In the genomic region with DNA sequence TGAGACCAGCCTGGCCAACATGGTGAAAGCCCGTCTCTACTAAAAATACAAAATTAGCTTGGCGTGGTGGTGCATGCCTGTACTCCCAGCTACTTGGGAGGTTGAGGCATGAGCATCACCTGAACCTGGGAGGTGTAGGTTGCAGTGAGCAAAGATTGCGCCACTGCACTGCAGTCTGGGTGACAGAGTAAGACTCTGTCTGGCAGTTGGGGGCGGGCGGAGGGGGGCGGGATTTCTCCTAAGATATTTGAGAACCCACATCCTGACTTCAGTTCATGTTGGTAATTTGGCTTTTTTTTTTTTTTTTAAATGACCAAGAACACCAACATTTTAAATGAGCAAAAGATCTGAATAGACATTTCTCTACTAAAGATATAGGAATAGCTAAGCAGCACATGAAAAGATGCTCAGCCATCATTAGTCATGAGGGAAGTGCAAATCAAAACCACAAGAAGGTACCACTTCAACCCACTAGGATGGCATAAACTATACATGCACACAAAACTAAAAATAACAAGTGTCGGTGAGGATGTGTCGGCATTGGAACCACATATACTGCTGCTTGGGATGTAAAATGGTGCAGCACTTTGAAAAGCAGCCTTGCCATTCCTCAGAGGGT, we compare ENCODE assay signal across 10 cellular contexts.
DNase-seq lines count a peak whose midpoint lies in the region; ATAC-seq, FAIRE-seq and TF ChIP-seq lines count a peak whose summit lies in the region.
"Had no signal": no experiment of that assay in that cellular context is flagged by ENCODE, and none has a peak within 500 bp of the region (broad histone marks: within the 10 kb centered on the region; RNA-seq: fewer than 3 reads in every experiment).

No MANE protein-coding gene starts in this region.

- 73% methylated on average over 8 of the region's 8 CpGs for WGBS in GM12878 (ENCODE audit: insufficient coverage, insufficient replicate concordance, low lambda C conversion rate, missing lambda C conversion rate)

- no peaks in the 10 kb centered on the region for H3K27me3 ChIP-seq in GM12878 (replicated peaks in 1 of 2; ENCODE audit: control insufficient read depth in 2 of 2, insufficient read depth in 2 of 2, low read length in 1 of 2)
- H3K27me3 ChIP-seq: SJSA1 had no signal

- no peak for TF ChIP-seq EP300 in GM12878 (IDR thresholded peaks at IDR 0.05; ENCODE audit: borderline replicate concordance in 1 of 2, control insufficient read depth in 1 of 2, low read depth in 2 of 2, low read length in 2 of 2)

- CTCF ChIA-PET in HEK293 (lab: Yijun Ruan, JAX): interaction anchor here (0.6 kb wide), 1 partner anchor 1766 kb away, joined by 4 read pairs; no protein-coding TSS in a partner anchor
- CTCF ChIA-PET in GM12878 (lab: Yijun Ruan, JAX): interaction anchor here (0.9 to 3.8 kb wide), 3 partner anchors 36 to 212 kb away, joined by 3 to 16 read pairs (median 4); no protein-coding TSS in a partner anchor

- SMC1A ChIA-PET in GM12878 (lab: Charles Lee; ENCODE audit: uncharacterized antibody, unreplicated experiment): interaction anchor here (1.2 to 6.5 kb wide), 4 partner anchors 15 to 171 kb away, joined by 4 to 48 read pairs (median 10); no protein-coding TSS in a partner anchor

- no peak overlapping the region for H3K27ac ChIP-seq in HEK293 (ENCODE audit: extremely low read depth, low read depth, low read length)
- H3K27ac ChIP-seq in GM12878 (ENCODE audit: control insufficient read depth, insufficient read depth): no peak overlapping the region
- H3K27ac ChIP-seq: SJSA1 had no signal

- H3K4me1 ChIP-seq in HEK293 (ENCODE audit: control insufficient read depth, insufficient read depth, low read length) (peaks cover 3% of the 10 kb centered on the region; the same call in 1 of the 2 replicates), GM12878 (ENCODE audit: control insufficient read depth, insufficient read depth, low read length) (no peaks in the 10 kb centered on the region)
- H3K4me1 ChIP-seq: SJSA1 had no signal

- H3K4me3 ChIP-seq in HEK293 (ENCODE audit: low read depth, low read length) (no peak overlapping the region), GM12878 (no peak overlapping the region)
- H3K4me3 ChIP-seq: SJSA1 had no signal

- no peak overlapping the region for H3K9ac ChIP-seq in GM12878 (ENCODE audit: control insufficient read depth, insufficient read depth, low read length)

- in situ Hi-C loops in GM12878 (cut with MboI): no loop called here

- no peaks in the 10 kb centered on the region for H3K79me2 ChIP-seq in GM12878 (ENCODE audit: control insufficient read depth, insufficient read depth, low read length)

- no TSS peak for BruUV-seq in GM12878 (replicated peaks; lab: Mats Ljungman, UMichigan)

- H3K36me3 ChIP-seq in HEK293 (ENCODE audit: control insufficient read depth in 2 of 2, insufficient read depth in 1 of 2, low read length in 2 of 2) (peaks cover 0 to 39% of the 10 kb centered on the region in 2 experiments), GM12878 (ENCODE audit: control insufficient read depth in 2 of 2, insufficient read depth in 2 of 2, low read length in 1 of 2) (no peaks in the 10 kb centered on the region)
- H3K36me3 ChIP-seq: SJSA1 had no signal

- peak; percentile 72 for DNase-seq in activated CD8-positive, alpha-beta memory T cell treated with anti-CD3 and anti-CD28 coated beads for 24 hours
- DNase-seq in GM12878 (ENCODE audit: low read depth, low spot score): no peak
- peak; percentile 64 for DNase-seq in stimulated activated CD4-positive, alpha-beta T cell treated with anti-CD3 and anti-CD28 coated beads, Interleukin-2, amount 100 ng/mL, for 4 hours (ENCODE audit: low read depth)
- no peak for DNase-seq in COLO829 (ENCODE audit: low spot score)
- DNase-seq in germinal center (ENCODE audit: low spot score): no peak
- DNase-seq in left cardiac atrium: no peak
- DNase-seq: NCI-H446 had no signal

- H3K4me2 ChIP-seq in GM12878 (ENCODE audit: control insufficient read depth, insufficient read depth): no peak overlapping the region

- TF ChIP-seq POLR2A in GM12878 (IDR thresholded peaks at IDR 0.05; ENCODE audit: low read depth, low read length): no peak

- TF ChIP-seq CTCF in HEK293 (tag by site-specific recombination; IDR thresholded peaks at IDR 0.05) (no peak), GM12878 (IDR thresholded peaks at IDR 0.05 in 2 of 3, conservative IDR thresholded peaks at IDR 0.05 in 1 of 3; ENCODE audit: control insufficient read depth in 2 of 3, extremely low read depth in 1 of 3, insufficient read depth in 1 of 3, low read depth in 3 of 3, low read length in 3 of 3) (no peak)

- TF ChIP-seq RAD21 in GM12878 (IDR thresholded peaks at IDR 0.05; ENCODE audit: insufficient read depth, low read depth, low read length): no peak

- FAIRE-seq in GM12878 (lab: Jason Lieb, UNC): no peak

- RAD21 ChIA-PET in GM12878 (lab: Charles Lee; ENCODE audit: unreplicated experiment): interaction anchor here (0.6 to 3.6 kb wide), 3 partner anchors 36 to 125 kb away, joined by 3 to 17 read pairs (median 17); no protein-coding TSS in a partner anchor

- ATAC-seq in GM12878: peak; percentile 19
- no peak for ATAC-seq in left cardiac atrium
- no peak for ATAC-seq in HG03280 (IDR thresholded peaks at IDR 0.05; ENCODE audit: unreplicated experiment)

- H4K20me1 ChIP-seq in GM12878 (ENCODE audit: control insufficient read depth, insufficient read depth): no peaks in the 10 kb centered on the region

- H3K9me3 ChIP-seq in HEK293 (ENCODE audit: control insufficient read depth, insufficient read depth, low read depth, low read length) (no peaks in the 10 kb centered on the region), GM12878 (replicated peaks; ENCODE audit: control insufficient read depth, insufficient read depth, low read length) (no peaks in the 10 kb centered on the region)
- H3K9me3 ChIP-seq: SJSA1 had no signal

- H2AFZ ChIP-seq in GM12878 (ENCODE audit: control insufficient read depth, low read depth, low read length): no peak overlapping the region

- POLR2A ChIA-PET in HEK293 (lab: Yijun Ruan, JAX) (no interaction called here), GM12878 (lab: Charles Lee) (no interaction called here)

- intact Hi-C loops in GM12878 (cut with micrococcal nuclease; ENCODE audit: unreplicated experiment) (no loop called here), left cardiac atrium (cut with DNase I) (no loop called here)

TF ChIP-seq in HEK293, 187 proteins besides CTCF, POLR2A, EP300 and RAD21 (continues in another document):
- TF ChIP-seq, protein P1, sequence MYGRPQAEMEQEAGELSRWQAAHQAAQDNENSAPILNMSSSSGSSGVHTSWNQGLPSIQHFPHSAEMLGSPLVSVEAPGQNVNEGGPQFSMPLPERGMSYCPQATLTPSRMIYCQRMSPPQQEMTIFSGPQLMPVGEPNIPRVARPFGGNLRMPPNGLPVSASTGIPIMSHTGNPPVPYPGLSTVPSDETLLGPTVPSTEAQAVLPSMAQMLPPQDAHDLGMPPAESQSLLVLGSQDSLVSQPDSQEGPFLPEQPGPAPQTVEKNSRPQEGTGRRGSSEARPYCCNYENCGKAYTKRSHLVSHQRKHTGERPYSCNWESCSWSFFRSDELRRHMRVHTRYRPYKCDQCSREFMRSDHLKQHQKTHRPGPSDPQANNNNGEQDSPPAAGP (tag by site-specific recombination; IDR thresholded peaks at IDR 0.05): no peak

TF ChIP-seq in GM12878, 131 proteins besides CTCF, POLR2A, EP300 and RAD21:
- TF ChIP-seq RELA (IDR thresholded peaks at IDR 0.05; ENCODE audit: borderline replicate concordance, partially characterized antibody) (no peak), RUNX3 (IDR thresholded peaks at IDR 0.05; ENCODE audit: low read length) (peak; percentile 61; the same call in 1 of the 2 replicates)

Comparison
In these comparisons a context has a peak if more than half of its experiments do, and no peak if none do; other contexts are left out.
1. DNase-seq: peak in activated CD8-positive, alpha-beta memory T cell treated with anti-CD3 and anti-CD28 coated beads for 24 hours (single experiment) and stimulated activated CD4-positive, alpha-beta T cell treated with anti-CD3 and anti-CD28 coated beads, Interleukin-2, amount 100 ng/mL, for 4 hours (single experiment); none in GM12878 (single experiment), COLO829 (single experiment), germinal center (single experiment) and left cardiac atrium (single experiment).